In the genomic region with DNA sequence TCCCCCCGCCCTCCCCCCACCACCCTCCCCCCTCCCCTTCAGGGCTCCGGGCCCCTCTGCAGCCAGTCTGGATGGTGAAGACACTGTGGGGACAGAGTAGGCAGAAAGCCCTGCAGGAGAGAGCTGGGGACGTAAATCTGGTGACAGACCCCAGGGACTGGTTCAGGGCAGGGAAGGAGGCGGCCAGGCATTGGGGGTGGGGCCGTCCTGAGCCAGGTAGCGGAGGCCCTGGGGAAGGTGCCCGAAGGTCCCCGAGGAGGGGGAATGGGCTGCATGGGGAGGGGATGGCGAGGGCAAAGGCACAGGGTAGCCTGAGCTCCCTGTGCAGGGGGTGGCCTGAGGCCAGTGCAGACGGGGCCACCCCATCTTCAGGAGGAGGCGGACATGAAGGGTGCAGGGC, we compare ENCODE assay signal across 34 cellular contexts. TPM values are rescaled to one million over a fixed set of nuclear protein-coding genes. Genes with fewer than 3 reads are reported as not detected.
"Had no signal": no experiment of that assay in that cellular context is flagged by ENCODE, and none has a peak within 500 bp of the region (broad histone marks: within the 10 kb centered on the region; RNA-seq: fewer than 3 reads in every experiment).

No MANE protein-coding gene starts in this region.

- H3K4me1 Mint-ChIP-seq: memory B cell; nephron; stimulated activated memory B cell treated with anti-CD40 and anti-IgM and Interleukin-4, amounts not matched to agents 10 μg/mL and 1 μg/mL and 100 μg/mL, for 72 hours had no signal

- H3K36me3 Mint-ChIP-seq: memory B cell; naive thymus-derived CD4-positive, alpha-beta T cell; stimulated activated memory B cell treated with anti-CD40 and anti-IgM and Interleukin-4, amounts not matched to agents 10 μg/mL and 1 μg/mL and 100 μg/mL, for 72 hours; type B pancreatic cell had no signal

- H3K4me3 ChIP-seq: gastrocnemius medialis, lung, ovary, psoas muscle, skin epidermis, spleen, testis, tibial artery had no signal

- H3K9me3 ChIP-seq: gastrocnemius medialis, ovary, psoas muscle, spleen, testis, tibial artery had no signal

- DNase-seq: cortex of kidney; effector memory CD8-positive, alpha-beta T cell; foreskin fibroblast; gastrocnemius medialis; head of caudate nucleus; midbrain; naive thymus-derived CD4-positive, alpha-beta T cell; occipital lobe; ovary; posterior cingulate gyrus; psoas muscle; right cardiac atrium; spleen; stimulated activated CD4-positive, alpha-beta T cell treated with anti-CD3 and anti-CD28 coated beads, Interleukin-4, amount 100 ng/mL, for 4 hours; stimulated activated naive CD8-positive, alpha-beta T cell treated with anti-CD3 and anti-CD28 coated beads, Interleukin-15, Interleukin-2, amounts not matched to agents 100 U/mL and 50 U/mL, for 24 hours; substantia nigra; testis; tibial artery had no signal

- H3K9me3 Mint-ChIP-seq: effector memory CD8-positive, alpha-beta T cell; memory B cell; naive thymus-derived CD4-positive, alpha-beta T cell; nephron; stimulated activated memory B cell treated with anti-CD40 and anti-IgM and Interleukin-4, amounts not matched to agents 10 μg/mL and 1 μg/mL and 100 μg/mL, for 72 hours; type B pancreatic cell had no signal

- H3K27ac ChIP-seq: epithelial cell of prostate, gastrocnemius medialis, ovary, psoas muscle, skin epidermis, spleen, testis, tibial artery had no signal

- H3K27me3 ChIP-seq: ovary, testis had no signal

- H3K4me1 ChIP-seq: gastrocnemius medialis, psoas muscle, spleen, testis had no signal

- H3K36me3 ChIP-seq: gastrocnemius medialis, ovary, spleen, tibial artery had no signal

- ATAC-seq: effector memory CD8-positive, alpha-beta T cell; esophagus mucosa; gastrocnemius medialis; left lobe of liver; naive thymus-derived CD4-positive, alpha-beta T cell; psoas muscle; right cardiac atrium; stimulated activated memory B cell treated with anti-CD40 and anti-IgM and Interleukin-4, amounts not matched to agents 10 μg/mL and 1 μg/mL and 100 μg/mL, for 72 hours; stimulated activated naive CD8-positive, alpha-beta T cell treated with anti-CD3 and anti-CD28 coated beads, Interleukin-15, Interleukin-2, amounts not matched to agents 100 U/mL and 50 U/mL, for 24 hours had no signal

- H3K4me3 Mint-ChIP-seq: effector memory CD8-positive, alpha-beta T cell; memory B cell; naive thymus-derived CD4-positive, alpha-beta T cell; nephron; stimulated activated memory B cell treated with anti-CD40 and anti-IgM and Interleukin-4, amounts not matched to agents 10 μg/mL and 1 μg/mL and 100 μg/mL, for 72 hours; type B pancreatic cell had no signal

- H3K27me3 Mint-ChIP-seq: type B pancreatic cell had no signal

- H3K27ac Mint-ChIP-seq: effector memory CD8-positive, alpha-beta T cell; memory B cell; naive thymus-derived CD4-positive, alpha-beta T cell; nephron; stimulated activated memory B cell treated with anti-CD40 and anti-IgM and Interleukin-4, amounts not matched to agents 10 μg/mL and 1 μg/mL and 100 μg/mL, for 72 hours; type B pancreatic cell had no signal

- FAIRE-seq: keratinocyte had no signal

RNA-seq across cellular contexts. Expression of gene CACNA1H, which starts 26.3 kb away (rescaled TPM):
- polyA plus RNA-seq: keratinocyte had no signal

RNA-seq across cellular contexts. Expression of gene C1QTNF8, which starts 30.5 kb away (rescaled TPM):
- total RNA-seq: dermis microvascular lymphatic vessel endothelial cell; esophagus mucosa; gastrocnemius medialis; glomerular endothelial cell; left lobe of liver; liver; mucosa of gallbladder; naive thymus-derived CD4-positive, alpha-beta T cell; occipital lobe; psoas muscle; renal cortical epithelial cell; spleen; urinary bladder had no signal
- polyA plus RNA-seq: keratinocyte; liver; naive thymus-derived CD4-positive, alpha-beta T cell; ovary; psoas muscle; spleen; urinary bladder had no signal

RNA-seq across cellular contexts. Expression of gene SSTR5, which starts 54.0 kb away (rescaled TPM):
- total RNA-seq: esophagus mucosa; glomerular endothelial cell; left lobe of liver; liver; naive thymus-derived CD4-positive, alpha-beta T cell; ovary; spleen had no signal
- polyA plus RNA-seq: keratinocyte; liver; lung; naive thymus-derived CD4-positive, alpha-beta T cell; ovary; spleen had no signal
